ENCODE assay signal across 1 cellular context in the genomic region with DNA sequence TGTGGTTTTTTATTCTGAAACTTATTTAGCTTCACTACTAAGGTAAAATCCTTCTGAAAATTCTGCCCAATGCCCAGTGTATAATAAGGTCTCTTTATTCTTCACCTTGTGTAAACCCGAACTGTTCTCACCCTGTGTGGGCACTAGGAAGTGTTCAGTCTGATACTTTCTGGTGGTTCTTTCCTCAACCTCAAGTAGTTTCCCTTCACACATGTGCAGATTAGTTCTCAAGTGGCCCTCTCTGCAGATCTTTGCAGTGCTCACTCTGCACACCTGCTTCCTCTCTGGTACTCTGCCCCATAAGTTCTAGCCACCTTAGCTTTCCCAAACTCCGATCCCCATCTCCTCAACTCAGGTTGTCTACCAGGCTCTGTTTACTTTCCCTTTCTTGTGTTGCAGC.
TF ChIP-seq lines count a peak whose summit lies in the region.

No MANE protein-coding gene starts in this region.

TF ChIP-seq in GM23338, 12 proteins besides CTCF, POLR2A, EP300 and RAD21 (continued from another document):
- TF ChIP-seq, protein P1, sequence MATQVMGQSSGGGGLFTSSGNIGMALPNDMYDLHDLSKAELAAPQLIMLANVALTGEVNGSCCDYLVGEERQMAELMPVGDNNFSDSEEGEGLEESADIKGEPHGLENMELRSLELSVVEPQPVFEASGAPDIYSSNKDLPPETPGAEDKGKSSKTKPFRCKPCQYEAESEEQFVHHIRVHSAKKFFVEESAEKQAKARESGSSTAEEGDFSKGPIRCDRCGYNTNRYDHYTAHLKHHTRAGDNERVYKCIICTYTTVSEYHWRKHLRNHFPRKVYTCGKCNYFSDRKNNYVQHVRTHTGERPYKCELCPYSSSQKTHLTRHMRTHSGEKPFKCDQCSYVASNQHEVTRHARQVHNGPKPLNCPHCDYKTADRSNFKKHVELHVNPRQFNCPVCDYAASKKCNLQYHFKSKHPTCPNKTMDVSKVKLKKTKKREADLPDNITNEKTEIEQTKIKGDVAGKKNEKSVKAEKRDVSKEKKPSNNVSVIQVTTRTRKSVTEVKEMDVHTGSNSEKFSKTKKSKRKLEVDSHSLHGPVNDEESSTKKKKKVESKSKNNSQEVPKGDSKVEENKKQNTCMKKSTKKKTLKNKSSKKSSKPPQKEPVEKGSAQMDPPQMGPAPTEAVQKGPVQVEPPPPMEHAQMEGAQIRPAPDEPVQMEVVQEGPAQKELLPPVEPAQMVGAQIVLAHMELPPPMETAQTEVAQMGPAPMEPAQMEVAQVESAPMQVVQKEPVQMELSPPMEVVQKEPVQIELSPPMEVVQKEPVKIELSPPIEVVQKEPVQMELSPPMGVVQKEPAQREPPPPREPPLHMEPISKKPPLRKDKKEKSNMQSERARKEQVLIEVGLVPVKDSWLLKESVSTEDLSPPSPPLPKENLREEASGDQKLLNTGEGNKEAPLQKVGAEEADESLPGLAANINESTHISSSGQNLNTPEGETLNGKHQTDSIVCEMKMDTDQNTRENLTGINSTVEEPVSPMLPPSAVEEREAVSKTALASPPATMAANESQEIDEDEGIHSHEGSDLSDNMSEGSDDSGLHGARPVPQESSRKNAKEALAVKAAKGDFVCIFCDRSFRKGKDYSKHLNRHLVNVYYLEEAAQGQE (IDR thresholded peaks at IDR 0.05; ENCODE audit: unreplicated experiment) = no peak
- TF ChIP-seq NANOG (IDR thresholded peaks at IDR 0.05; ENCODE audit: borderline replicate concordance) = no peak
- no peak for TF ChIP-seq CREB1 (CRISPR knock-in tag; IDR thresholded peaks at IDR 0.05; ENCODE audit: low read depth)
- TF ChIP-seq JUNB (IDR thresholded peaks at IDR 0.05; ENCODE audit: unreplicated experiment) = no peak
- TF ChIP-seq STAT1 (IDR thresholded peaks at IDR 0.05; ENCODE audit: unreplicated experiment) = no peak
- TF ChIP-seq POLR2AphosphoS5 (IDR thresholded peaks at IDR 0.05; ENCODE audit: low read depth) = no peak
- TF ChIP-seq, protein P2, sequence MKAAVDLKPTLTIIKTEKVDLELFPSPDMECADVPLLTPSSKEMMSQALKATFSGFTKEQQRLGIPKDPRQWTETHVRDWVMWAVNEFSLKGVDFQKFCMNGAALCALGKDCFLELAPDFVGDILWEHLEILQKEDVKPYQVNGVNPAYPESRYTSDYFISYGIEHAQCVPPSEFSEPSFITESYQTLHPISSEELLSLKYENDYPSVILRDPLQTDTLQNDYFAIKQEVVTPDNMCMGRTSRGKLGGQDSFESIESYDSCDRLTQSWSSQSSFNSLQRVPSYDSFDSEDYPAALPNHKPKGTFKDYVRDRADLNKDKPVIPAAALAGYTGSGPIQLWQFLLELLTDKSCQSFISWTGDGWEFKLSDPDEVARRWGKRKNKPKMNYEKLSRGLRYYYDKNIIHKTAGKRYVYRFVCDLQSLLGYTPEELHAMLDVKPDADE (IDR thresholded peaks at IDR 0.05) = no peak
- TF ChIP-seq EZH2phosphoT487 (IDR thresholded peaks at IDR 0.05; ENCODE audit: unreplicated experiment) = no peak
- no peak for TF ChIP-seq EZH2 (IDR thresholded peaks at IDR 0.05; ENCODE audit: low read depth, unreplicated experiment)
